10 cellular contexts compared by ENCODE assay signal in the genomic region with DNA sequence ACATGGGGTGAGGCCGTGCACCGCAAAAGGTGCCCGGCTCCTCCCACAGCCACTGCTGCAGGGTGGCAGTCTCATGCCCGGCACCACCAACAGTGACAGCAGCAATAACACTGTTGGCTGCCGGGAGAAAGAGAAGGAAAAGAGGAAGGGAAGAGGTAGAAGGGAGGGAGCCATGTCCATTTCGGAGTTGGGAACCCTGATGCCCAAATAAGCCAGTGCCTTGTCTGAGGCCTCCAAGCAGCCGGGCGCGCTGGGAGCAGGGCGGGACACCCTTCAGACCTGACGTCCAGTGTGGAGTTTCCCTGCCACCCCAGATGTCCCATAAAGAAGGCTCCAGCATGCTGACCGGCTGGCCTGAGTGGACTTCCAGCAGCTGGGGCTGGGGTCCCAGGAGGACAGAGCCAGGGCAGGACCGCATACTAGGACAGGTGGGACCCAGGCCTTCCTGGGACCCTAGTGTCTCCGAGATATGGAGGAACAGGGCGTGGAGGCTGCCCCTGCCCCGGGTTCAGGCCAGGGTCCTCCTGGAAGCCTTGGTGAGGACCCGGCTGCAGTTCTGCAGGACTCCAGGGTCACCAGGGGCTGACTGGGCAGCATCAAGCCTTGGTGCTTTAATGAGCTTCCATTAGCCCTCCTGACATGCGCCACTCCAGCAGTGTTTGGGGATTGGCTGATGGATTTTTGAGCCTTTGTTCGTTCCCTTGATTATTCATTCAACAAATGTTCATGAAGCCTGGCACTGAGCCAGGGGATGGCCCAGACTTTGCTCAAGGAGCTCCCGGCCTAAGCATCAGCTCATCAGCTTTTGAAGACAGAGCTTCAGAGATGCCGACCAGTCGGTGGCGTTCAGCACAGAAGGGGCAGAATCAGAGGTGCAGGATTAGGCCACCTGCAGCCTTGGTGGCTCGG.
DNase-seq lines count a peak whose midpoint lies in the region; ATAC-seq and TF ChIP-seq lines count a peak whose summit lies in the region.
"Had no signal": no experiment of that assay in that cellular context is flagged by ENCODE, and none has a peak within 500 bp of the region (broad histone marks: within the 10 kb centered on the region; RNA-seq: fewer than 3 reads in every experiment).

No MANE protein-coding gene starts in this region.

- no peak overlapping the region for H2AFZ ChIP-seq in IMR-90 (replicated peaks; ENCODE audit: low read length, poor library complexity)

- H3K9ac ChIP-seq in IMR-90 (ENCODE audit: low read depth, low read length), result no peak overlapping the region

- H3K27ac Mint-ChIP-seq in CD8-positive, alpha-beta T cell, result peak overlapping the region; percentile 78
- no peak overlapping the region for H3K27ac Mint-ChIP-seq in central memory CD8-positive, alpha-beta T cell (ENCODE audit: low read depth)
- H3K27ac Mint-ChIP-seq in naive B cell, result no peak overlapping the region
- H3K27ac Mint-ChIP-seq: activated naive CD4-positive, alpha-beta T cell treated with anti-CD3 and anti-CD28 coated beads, Interleukin-2, amount 10 ng/mL, durations not matched to agents 7 days and 5 days had no signal

- intact Hi-C loops in CD8-positive, alpha-beta T cell (cut with DNase I, micrococcal nuclease), result loop anchor here in 1 of 2 experiments (2.0 kb wide), 1 partner anchor 25 kb away; no protein-coding TSS in a partner anchor
- intact Hi-C loops in IMR-90 (cut with micrococcal nuclease), result no loop called here

- no peak overlapping the region for H2AK9ac ChIP-seq in IMR-90 (replicated peaks; ENCODE audit: low read depth, low read length, poor library complexity)

- in situ Hi-C loops in IMR-90 (cut with MboI; ENCODE audit: low sequenced_read_pairs), result no loop called here

- no peak overlapping the region for H3K23ac ChIP-seq in IMR-90 (ENCODE audit: low read depth, low read length)

- H4K8ac ChIP-seq in IMR-90 (ENCODE audit: low read depth in 2 of 2, low read length in 2 of 2), result no peak overlapping the region

- H4K5ac ChIP-seq in IMR-90 (ENCODE audit: low read depth, low read length), result no peak overlapping the region

- H2BK15ac ChIP-seq in IMR-90 (ENCODE audit: low read depth, low read length), result no peak overlapping the region

- no peak overlapping the region for H3K4ac ChIP-seq in IMR-90 (ENCODE audit: low read depth, low read length)

- WGBS in IMR-90 (ENCODE audit: extremely low coverage in 2 of 2, insufficient read length in 1 of 2), 2 experiments, result 77% methylated on average over 9 of the region's 24 CpGs; no CpG with 5 or more reads in 1 of the 2 experiments

- peaks cover 3 to 52% of the 10 kb centered on the region in 2 experiments for H3K79me1 ChIP-seq in IMR-90 (ENCODE audit: low read depth in 1 of 2, low read length in 2 of 2)

- peaks cover 76% of the 10 kb centered on the region for H4K20me1 ChIP-seq in IMR-90 (ENCODE audit: insufficient read depth, low read length)

- no peak overlapping the region for H3K18ac ChIP-seq in IMR-90 (ENCODE audit: low read depth, low read length)

- H3K4me2 ChIP-seq in IMR-90 (ENCODE audit: low read depth, low read length), result no peak overlapping the region

- H2AK5ac ChIP-seq in IMR-90 (ENCODE audit: low read depth, low read length), result no peak overlapping the region

- peaks cover 9% of the 10 kb centered on the region for H3K27me3 Mint-ChIP-seq in CD8-positive, alpha-beta T cell (ENCODE audit: low read depth)
- H3K27me3 Mint-ChIP-seq in central memory CD8-positive, alpha-beta T cell, result peaks cover 74% of the 10 kb centered on the region
- H3K27me3 Mint-ChIP-seq in naive B cell, result peaks cover 19 to 58% (median 57%) of the 10 kb centered on the region in 3 donors

- TF ChIP-seq CTCF in CD8-positive, alpha-beta T cell (IDR thresholded peaks at IDR 0.05), result no peak
- no peak for TF ChIP-seq CTCF in IMR-90 (conservative IDR thresholded peaks at IDR 0.05; ENCODE audit: low read depth, low read length)

- H3K9me1 ChIP-seq in IMR-90 (ENCODE audit: insufficient read depth, low read length), result peaks cover 7% of the 10 kb centered on the region

- POLR2A ChIA-PET in CD8-positive, alpha-beta T cell (lab: Charles Lee), result no interaction called here
- POLR2A ChIA-PET in IMR-90 (lab: Charles Lee; ENCODE audit: unreplicated experiment), result no interaction called here

- DNase-seq in CD8-positive, alpha-beta T cell, result no peak
- DNase-seq in IMR-90 (peak; percentile 52), naive B cell (no peak), NOMO-1 (lab: John Stamatoyannopoulos, UW; ENCODE audit: unreplicated experiment in 2 of 2) (no peak)
- DNase-seq in central memory CD8-positive, alpha-beta T cell (ENCODE audit: low spot score in 2 of 2), result no peak
- DNase-seq: gastrocnemius medialis had no signal

- H3K27me3 ChIP-seq in CD8-positive, alpha-beta T cell (ENCODE audit: insufficient read depth, low read length), result no peaks in the 10 kb centered on the region
- no peaks in the 10 kb centered on the region for H3K27me3 ChIP-seq in IMR-90 (ENCODE audit: control insufficient read depth, insufficient read depth, low read length)
- H3K27me3 ChIP-seq: gastrocnemius medialis had no signal

- no peak overlapping the region for H2BK120ac ChIP-seq in IMR-90 (ENCODE audit: low read depth, low read length)

- peak overlapping the region; percentile 82 for H3K4me3 Mint-ChIP-seq in CD8-positive, alpha-beta T cell
- H3K4me3 Mint-ChIP-seq in central memory CD8-positive, alpha-beta T cell, result peak overlapping the region; percentile 54
- H3K4me3 Mint-ChIP-seq in naive B cell, result peak overlapping the region in 7 of 8 donors; percentile 19 to 87 (median 85)
- H3K4me3 Mint-ChIP-seq: activated naive CD4-positive, alpha-beta T cell treated with anti-CD3 and anti-CD28 coated beads, Interleukin-2, amount 10 ng/mL, durations not matched to agents 7 days and 5 days had no signal

- H3K4me1 ChIP-seq in CD8-positive, alpha-beta T cell (ENCODE audit: insufficient read depth, low read length), result peaks cover 14% of the 10 kb centered on the region
- peaks cover 2% of the 10 kb centered on the region; the same call in 1 of the 2 replicates for H3K4me1 ChIP-seq in IMR-90 (ENCODE audit: control insufficient read depth, insufficient read depth, low read length)
- H3K4me1 ChIP-seq: gastrocnemius medialis had no signal

- no peak overlapping the region for H3K56ac ChIP-seq in IMR-90 (ENCODE audit: extremely low read depth, insufficient read depth, low read length)

- no peak overlapping the region for H3K27ac ChIP-seq in CD8-positive, alpha-beta T cell (ENCODE audit: low read depth, low read length)
- H3K27ac ChIP-seq in IMR-90 (ENCODE audit: insufficient read depth, low read length), result no peak overlapping the region
- H3K27ac ChIP-seq: gastrocnemius medialis had no signal

- no peak overlapping the region for H4K91ac ChIP-seq in IMR-90 (ENCODE audit: insufficient read depth, low read depth, low read length)

- H3K9me3 ChIP-seq in CD8-positive, alpha-beta T cell (ENCODE audit: low read length), result no peaks in the 10 kb centered on the region
- no peaks in the 10 kb centered on the region for H3K9me3 ChIP-seq in IMR-90 (ENCODE audit: control insufficient read depth, insufficient read depth, low read length)
- H3K9me3 ChIP-seq: gastrocnemius medialis had no signal

- H3K4me1 Mint-ChIP-seq in CD8-positive, alpha-beta T cell (ENCODE audit: low read depth), result peaks cover 12% of the 10 kb centered on the region
- H3K4me1 Mint-ChIP-seq in central memory CD8-positive, alpha-beta T cell, result peaks cover 6% of the 10 kb centered on the region
- peaks cover 12 to 20% (median 13%) of the 10 kb centered on the region in 3 donors for H3K4me1 Mint-ChIP-seq in naive B cell

- dilution Hi-C loops in IMR-90 (cut with HindIII; ENCODE audit: low sequenced_read_pairs, unreplicated experiment), result no loop called here

- ATAC-seq in CD8-positive, alpha-beta T cell, result no peak
- ATAC-seq in IMR-90 (ENCODE audit: low read depth) (no peak), naive B cell (ENCODE audit: low read depth in 2 of 2) (no peak), HG02610 (IDR thresholded peaks at IDR 0.05; ENCODE audit: unreplicated experiment) (no peak), GM21529 (IDR thresholded peaks at IDR 0.05; ENCODE audit: unreplicated experiment) (no peak), GM19395 (IDR thresholded peaks at IDR 0.05; ENCODE audit: unreplicated experiment) (no peak)
- no peak for ATAC-seq in central memory CD8-positive, alpha-beta T cell (replicated peaks; ENCODE audit: extremely low read depth, poor library complexity, severe bottlenecking)
- ATAC-seq: gastrocnemius medialis had no signal

- H3K9me3 Mint-ChIP-seq in CD8-positive, alpha-beta T cell, result no peaks in the 10 kb centered on the region
- H3K9me3 Mint-ChIP-seq in central memory CD8-positive, alpha-beta T cell, result no peaks in the 10 kb centered on the region
- no peaks in the 10 kb centered on the region for H3K9me3 Mint-ChIP-seq in naive B cell
- H3K9me3 Mint-ChIP-seq: activated naive CD4-positive, alpha-beta T cell treated with anti-CD3 and anti-CD28 coated beads, Interleukin-2, amount 10 ng/mL, durations not matched to agents 7 days and 5 days had no signal

- no peak overlapping the region for H2BK5ac ChIP-seq in IMR-90 (ENCODE audit: low read depth, low read length, poor library complexity, severe bottlenecking)

- TF ChIP-seq POLR2A in IMR-90 (IDR thresholded peaks at IDR 0.05; ENCODE audit: low read depth, low read length), result no peak

- BruUV-seq in IMR-90 (replicated peaks; lab: Mats Ljungman, UMichigan), result no TSS peak

- H3K36me3 ChIP-seq in CD8-positive, alpha-beta T cell (ENCODE audit: insufficient read depth, low read length), result no peaks in the 10 kb centered on the region
- H3K36me3 ChIP-seq in IMR-90 (ENCODE audit: control insufficient read depth, insufficient read depth, low read length), result peaks cover 1% of the 10 kb centered on the region
- H3K36me3 ChIP-seq: gastrocnemius medialis had no signal

- peak overlapping the region; percentile 43 for H3K4me3 ChIP-seq in CD8-positive, alpha-beta T cell (ENCODE audit: low read depth, low read length)
- no peak overlapping the region for H3K4me3 ChIP-seq in IMR-90 (ENCODE audit: insufficient read depth, low read depth, low read length)
- H3K4me3 ChIP-seq: gastrocnemius medialis had no signal

- TF ChIP-seq RAD21 in IMR-90 (IDR thresholded peaks at IDR 0.05; ENCODE audit: low read length), result no peak

- H3K14ac ChIP-seq in IMR-90 (replicated peaks; ENCODE audit: low read depth, low read length), result no peak overlapping the region

- no peak overlapping the region for H2BK20ac ChIP-seq in IMR-90 (ENCODE audit: low read depth, low read length)

- no peaks in the 10 kb centered on the region for H3K36me3 Mint-ChIP-seq in CD8-positive, alpha-beta T cell
- no peaks in the 10 kb centered on the region for H3K36me3 Mint-ChIP-seq in central memory CD8-positive, alpha-beta T cell (ENCODE audit: insufficient read depth)
- no peaks in the 10 kb centered on the region for H3K36me3 Mint-ChIP-seq in naive B cell
- H3K36me3 Mint-ChIP-seq: activated naive CD4-positive, alpha-beta T cell treated with anti-CD3 and anti-CD28 coated beads, Interleukin-2, amount 10 ng/mL, durations not matched to agents 7 days and 5 days had no signal

- CTCF ChIA-PET in CD8-positive, alpha-beta T cell (lab: Charles Lee), result interaction anchor here (1.0 to 7.9 kb wide), 2 partner anchors 30 to 59 kb away, joined by 3 to 103 read pairs; no protein-coding TSS in a partner anchor
- CTCF ChIA-PET in IMR-90 (lab: Yijun Ruan, JAX), result no interaction called here

TF ChIP-seq in IMR-90, 13 proteins besides CTCF, POLR2A, EP300 and RAD21 (continues in another document):
- no peak for TF ChIP-seq CHD1 (IDR thresholded peaks at IDR 0.05; ENCODE audit: low read depth, low read length)
- no peak for TF ChIP-seq CEBPB (IDR thresholded peaks at IDR 0.05; ENCODE audit: low read depth, low read length)
